8 cellular contexts compared by ENCODE assay signal in the genomic region with DNA sequence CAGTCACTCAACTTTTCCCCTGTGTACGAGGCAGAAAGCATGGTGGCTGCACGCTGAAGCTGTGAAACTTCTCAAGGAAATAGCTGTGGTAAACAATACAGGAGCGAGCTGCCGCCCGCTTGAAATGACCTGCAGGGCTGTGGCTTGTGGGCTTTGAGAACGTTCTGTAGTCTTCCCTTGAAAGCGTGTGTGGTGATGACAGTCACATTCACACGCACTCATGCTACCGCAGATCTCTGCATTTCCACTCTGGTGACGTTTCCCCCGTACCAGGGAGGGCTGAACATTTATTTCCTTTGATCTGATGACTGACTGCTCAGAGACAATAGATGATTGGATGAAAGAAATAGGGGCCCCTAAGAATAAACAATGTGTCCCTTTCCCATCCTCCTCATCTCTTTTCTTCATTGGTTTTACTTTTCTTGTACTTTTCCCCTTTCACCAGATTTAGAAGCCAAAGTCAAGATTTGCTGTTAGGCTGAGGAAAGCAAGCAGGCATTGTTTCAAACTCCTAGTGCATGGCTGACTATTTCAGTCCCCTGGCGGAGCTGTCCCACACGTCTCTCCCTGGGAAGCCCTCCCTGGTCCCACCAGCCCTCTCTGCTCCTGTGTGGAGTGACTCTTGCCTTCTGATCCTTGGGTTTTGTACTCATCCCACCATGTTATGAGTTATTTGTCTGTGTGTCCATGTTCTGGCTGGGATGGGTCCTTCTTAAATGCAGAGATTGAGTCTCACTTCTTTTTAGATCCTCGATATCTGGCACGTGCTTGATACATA. TPM values are rescaled to one million over a fixed set of nuclear protein-coding genes. Genes with fewer than 3 reads are reported as not detected.
DNase-seq lines count a peak whose midpoint lies in the region; ATAC-seq and TF ChIP-seq lines count a peak whose summit lies in the region.

No MANE protein-coding gene starts in this region.

- H3K27ac ChIP-seq in esophagus muscularis mucosa (replicated peaks in 1 of 4) (peak overlapping the region; percentile 73 to 86 (median 80)), smooth muscle cell (ENCODE audit: low read depth) (peak overlapping the region; percentile 97)

- peak; percentile 36 for TF ChIP-seq EP300 in esophagus muscularis mucosa (IDR thresholded peaks at IDR 0.05)

- H3K36me3 ChIP-seq in esophagus muscularis mucosa (no peaks in the 10 kb centered on the region), smooth muscle cell (ENCODE audit: low read depth) (no peaks in the 10 kb centered on the region)

- peak overlapping the region; percentile 98 for H3K27ac Mint-ChIP-seq in activated CD4-positive, alpha-beta memory T cell treated with anti-CD3 and anti-CD28 coated beads, Interleukin-2, amount 10 ng/mL, durations not matched to agents 7 days and 5 days

- no peaks in the 10 kb centered on the region for H3K79me2 ChIP-seq in smooth muscle cell (ENCODE audit: low read depth)

- ATAC-seq in GM18870 (IDR thresholded peaks at IDR 0.05; ENCODE audit: unreplicated experiment) (peak; percentile 46), HG03196 (IDR thresholded peaks at IDR 0.05; ENCODE audit: unreplicated experiment) (peak; percentile 41)

- H3K27me3 Mint-ChIP-seq in activated CD4-positive, alpha-beta memory T cell treated with anti-CD3 and anti-CD28 coated beads, Interleukin-2, amount 10 ng/mL, durations not matched to agents 7 days and 5 days = no peaks in the 10 kb centered on the region

- H3K4me3 ChIP-seq in esophagus muscularis mucosa (no peak overlapping the region), smooth muscle cell (no peak overlapping the region)

- peaks cover 61% of the 10 kb centered on the region for H3K36me3 Mint-ChIP-seq in activated CD4-positive, alpha-beta memory T cell treated with anti-CD3 and anti-CD28 coated beads, Interleukin-2, amount 10 ng/mL, durations not matched to agents 7 days and 5 days (ENCODE audit: low read depth)

- 76% methylated on average over 15 of the region's 15 CpGs for WGBS in esophagus muscularis mucosa
- whole genome bisulfite sequencing in smooth muscle cell (ENCODE audit: low lambda C conversion rate) = 48% methylated on average over 15 of the region's 15 CpGs

- H3K9ac ChIP-seq in smooth muscle cell (ENCODE audit: low read depth) = peak overlapping the region; percentile 92

- peaks cover 68% of the 10 kb centered on the region for H3K4me1 Mint-ChIP-seq in activated CD4-positive, alpha-beta memory T cell treated with anti-CD3 and anti-CD28 coated beads, Interleukin-2, amount 10 ng/mL, durations not matched to agents 7 days and 5 days

- H2AFZ ChIP-seq in smooth muscle cell (ENCODE audit: low read depth) = peak overlapping the region; percentile 60

- peak overlapping the region; percentile 75 for H3K4me3 Mint-ChIP-seq in activated CD4-positive, alpha-beta memory T cell treated with anti-CD3 and anti-CD28 coated beads, Interleukin-2, amount 10 ng/mL, durations not matched to agents 7 days and 5 days

- H3F3A ChIP-seq in smooth muscle cell (ENCODE audit: low read depth) = peaks cover 25% of the 10 kb centered on the region

- TF ChIP-seq CTCF in esophagus muscularis mucosa (IDR thresholded peaks at IDR 0.05) (no peak), smooth muscle cell (IDR thresholded peaks at IDR 0.05; ENCODE audit: borderline replicate concordance, insufficient read depth, poor library complexity, severe bottlenecking) (no peak)

- no peaks in the 10 kb centered on the region for H3K9me3 ChIP-seq in esophagus muscularis mucosa
- no peaks in the 10 kb centered on the region for H3K9me3 ChIP-seq in smooth muscle cell (replicated peaks; ENCODE audit: low read depth)

- intact Hi-C loops in esophagus muscularis mucosa (cut with DNase I) = no loop called here

- peak overlapping the region; percentile 78 for H3K4me2 ChIP-seq in smooth muscle cell

- H3K9me3 Mint-ChIP-seq in activated CD4-positive, alpha-beta memory T cell treated with anti-CD3 and anti-CD28 coated beads, Interleukin-2, amount 10 ng/mL, durations not matched to agents 7 days and 5 days = no peaks in the 10 kb centered on the region

- POLR2A ChIA-PET in activated CD4-positive, alpha-beta memory T cell treated with anti-CD3 and anti-CD28 coated beads, Interleukin-2, amount 10 ng/mL, durations not matched to agents 7 days and 5 days (lab: Charles Lee) = interaction anchor here (0.7 to 8.4 kb wide), 12 partner anchors 8 to 446 kb away, joined by 3 to 192 read pairs (median 4); partner anchors contain the start of gene DYNLT1

- DNase-seq in activated CD4-positive, alpha-beta memory T cell treated with anti-CD3 and anti-CD28 coated beads, Interleukin-2, amount 10 ng/mL, durations not matched to agents 7 days and 5 days = peak; percentile 96
- DNase-seq in esophagus muscularis mucosa (ENCODE audit: extremely low spot score) = peak; percentile 92
- no peak for DNase-seq in smooth muscle cell (lab: John Stamatoyannopoulos, UW; ENCODE audit: unreplicated experiment)
- DNase-seq in dedifferentiated amniotic fluid mesenchymal stem cell (ENCODE audit: extremely low spot score) = no peak
- no peak for DNase-seq in NCI-H524 treated with DMSO at 0.1 percent for 48 hours (lab: John Stamatoyannopoulos, UW)
- no peak for DNase-seq in GOT3 (lab: John Stamatoyannopoulos, UW)

- H3K4me1 ChIP-seq in esophagus muscularis mucosa (peaks cover 26 to 36% (median 30%) of the 10 kb centered on the region in 4 donors), smooth muscle cell (ENCODE audit: low read depth) (peaks cover 19% of the 10 kb centered on the region)

- H4K20me1 ChIP-seq in smooth muscle cell (ENCODE audit: low read depth) = no peaks in the 10 kb centered on the region

- no peaks in the 10 kb centered on the region for H3K27me3 ChIP-seq in esophagus muscularis mucosa
- no peaks in the 10 kb centered on the region for H3K27me3 ChIP-seq in smooth muscle cell (ENCODE audit: low read depth)

- TF ChIP-seq POLR2A in esophagus muscularis mucosa (IDR thresholded peaks at IDR 0.05; ENCODE audit: low read depth) = no peak

- CTCF ChIA-PET in activated CD4-positive, alpha-beta memory T cell treated with anti-CD3 and anti-CD28 coated beads, Interleukin-2, amount 10 ng/mL, durations not matched to agents 7 days and 5 days (lab: Charles Lee) = interaction anchor here (1.5 to 2.3 kb wide), 2 partner anchors 10 to 38 kb away, joined by 8 to 14 read pairs; partner anchors contain the start of gene DYNLT1

RNA-seq across cellular contexts. Expression of gene SYTL3, which starts 3.9 kb away (rescaled TPM):
- total RNA-seq in activated CD4-positive, alpha-beta memory T cell treated with anti-CD3 and anti-CD28 coated beads, Interleukin-2, amount 10 ng/mL, durations not matched to agents 7 days and 5 days = 100 to 1,000 TPM; 133 to 135 TPM
- 10 to 100 TPM in 1 of 4 donors, 1 to 10 TPM in 3; 4.8 to 10.1 (median 7.6) TPM for total RNA-seq in esophagus muscularis mucosa
- total RNA-seq in smooth muscle cell = 0.13 and 1.3 TPM in 2 replicates
- polyA plus RNA-seq in smooth muscle cell = 1.2 and 1.3 TPM in 2 replicates

RNA-seq across cellular contexts. Expression of gene DYNLT1, which starts 9.2 kb away (rescaled TPM):
- total RNA-seq in activated CD4-positive, alpha-beta memory T cell treated with anti-CD3 and anti-CD28 coated beads, Interleukin-2, amount 10 ng/mL, durations not matched to agents 7 days and 5 days = 100 to 1,000 TPM; 130 to 133 TPM
- 100 to 1,000 TPM in 3 of 4 donors, 10 to 100 TPM in 1; 90.7 to 147 (median 102) TPM for total RNA-seq in esophagus muscularis mucosa
- 127 and 129 TPM in 2 replicates for total RNA-seq in smooth muscle cell
- 225 and 286 TPM in 2 replicates for polyA plus RNA-seq in smooth muscle cell

Comparison
In these comparisons a context has a peak if more than half of its experiments do, and no peak if none do; other contexts are left out.
1. DNase-seq: peak in activated CD4-positive, alpha-beta memory T cell treated with anti-CD3 and anti-CD28 coated beads, Interleukin-2, amount 10 ng/mL, durations not matched to agents 7 days and 5 days (single experiment) and esophagus muscularis mucosa (single experiment); none in smooth muscle cell (single experiment), dedifferentiated amniotic fluid mesenchymal stem cell (single experiment), NCI-H524 treated with DMSO at 0.1 percent for 48 hours (single experiment) and GOT3 (single experiment).
2. RNA of gene SYTL3, which starts 3.9 kb away (total RNA-seq): 133 to 135 TPM in activated CD4-positive, alpha-beta memory T cell treated with anti-CD3 and anti-CD28 coated beads, Interleukin-2, amount 10 ng/mL, durations not matched to agents 7 days and 5 days; 4.8 to 10.1 TPM in esophagus muscularis mucosa and 0.13 to 1.3 TPM in smooth muscle cell; every median in the first group is over 10 times any median in the second.